In the genomic region with DNA sequence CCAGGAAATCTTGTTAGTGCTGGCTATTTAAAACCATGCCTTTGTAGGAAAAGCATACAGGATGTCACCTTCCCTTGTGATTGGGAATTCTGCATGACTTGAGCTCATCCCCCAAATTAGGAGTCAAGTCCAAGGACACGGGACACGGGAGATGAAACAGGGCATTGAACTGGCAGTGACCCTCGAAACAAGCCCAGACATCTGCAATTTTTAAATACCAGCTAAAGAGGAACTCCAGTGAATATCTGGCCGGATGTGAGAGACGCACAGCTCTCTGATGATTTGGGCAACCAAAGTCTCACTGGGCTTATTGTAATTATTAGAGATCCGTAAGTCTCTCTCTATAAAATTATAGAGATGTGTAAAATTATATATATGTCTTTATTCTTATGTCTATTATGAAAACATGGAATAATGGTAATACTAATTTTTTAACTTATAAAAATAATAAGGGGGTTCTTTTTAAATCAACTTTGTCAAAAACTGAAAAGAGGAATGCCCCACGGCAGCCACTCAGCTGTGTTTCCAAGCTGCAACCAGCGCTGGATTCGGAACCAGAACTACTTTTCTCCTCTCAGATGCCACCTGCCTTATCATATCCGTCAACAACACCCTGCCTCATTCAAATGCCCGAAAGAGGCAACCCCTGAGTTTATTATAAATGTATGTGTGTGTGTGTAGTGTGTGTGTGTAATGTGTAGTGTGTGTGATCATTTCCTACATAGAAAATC, we compare ENCODE assay signal across 18 cellular contexts. TPM values are rescaled to one million over a fixed set of nuclear protein-coding genes. Genes with fewer than 3 reads are reported as not detected.
A peak's percentile ranks its signal among the peaks of the same experiment; 100 is the strongest.
DNase-seq lines count a peak whose midpoint lies in the region; ATAC-seq, FAIRE-seq and TF ChIP-seq lines count a peak whose summit lies in the region.
"Had no signal": no experiment of that assay in that cellular context is flagged by ENCODE, and none has a peak within 500 bp of the region (broad histone marks: within the 10 kb centered on the region; RNA-seq: fewer than 3 reads in every experiment).

No MANE protein-coding gene starts in this region.

- H3K27me3 Mint-ChIP-seq in stimulated activated naive CD8-positive, alpha-beta T cell treated with anti-CD3 and anti-CD28 coated beads, Interleukin-15, Interleukin-2, amounts not matched to agents 100 ng/mL and 50 ng/mL, for 24 hours, result no peaks in the 10 kb centered on the region
- H3K27me3 Mint-ChIP-seq: activated naive CD8-positive, alpha-beta T cell treated with anti-CD3 and anti-CD28 coated beads, Interleukin-2, amount 10 ng/mL, durations not matched to agents 7 days and 5 days; T-helper 17 cell had no signal

- H3K27ac Mint-ChIP-seq in stimulated activated naive CD8-positive, alpha-beta T cell treated with anti-CD3 and anti-CD28 coated beads, Interleukin-15, Interleukin-2, amounts not matched to agents 100 ng/mL and 50 ng/mL, for 24 hours, result peak overlapping the region; percentile 59
- H3K27ac Mint-ChIP-seq: activated naive CD8-positive, alpha-beta T cell treated with anti-CD3 and anti-CD28 coated beads, Interleukin-2, amount 10 ng/mL, durations not matched to agents 7 days and 5 days had no signal

- WGBS in HepG2 (ENCODE audit: low lambda C conversion rate), result 92% methylated on average over 11 of the region's 11 CpGs

- H3K4me2 ChIP-seq in OCI-LY3 (ENCODE audit: low read length) (peak overlapping the region; percentile 61), HepG2 (ENCODE audit: low read depth, low read length) (no peak overlapping the region)

- H2AFZ ChIP-seq in OCI-LY3 (ENCODE audit: low read depth, low read length) (no peak overlapping the region), HepG2 (ENCODE audit: low read length) (no peak overlapping the region)

- H3K27ac ChIP-seq in OCI-LY3 (ENCODE audit: low read length), result no peak overlapping the region
- no peak overlapping the region for H3K27ac ChIP-seq in HepG2 (ENCODE audit: extremely low read length, insufficient read depth, low read length)
- H3K27ac ChIP-seq: cardiac muscle cell, prostate gland had no signal

- H3K4me3 ChIP-seq in OCI-LY3 (ENCODE audit: low read length) (peak overlapping the region; percentile 64), HepG2 (replicated peaks in 1 of 3; ENCODE audit: insufficient read depth in 1 of 3, low read depth in 2 of 3, low read length in 3 of 3) (no peak overlapping the region)
- H3K4me3 ChIP-seq: cardiac muscle cell, prostate gland had no signal

- H3K36me3 ChIP-seq in OCI-LY3 (replicated peaks; ENCODE audit: low read depth, low read length) (no peaks in the 10 kb centered on the region), HepG2 (replicated peaks in 1 of 2; ENCODE audit: control insufficient read depth in 1 of 2, insufficient read depth in 2 of 2, low read length in 2 of 2) (peaks cover 10 to 27% of the 10 kb centered on the region in 2 experiments)
- H3K36me3 ChIP-seq: cardiac muscle cell had no signal

- H3K9me3 ChIP-seq in OCI-LY3 (ENCODE audit: insufficient read depth, low read length) (no peaks in the 10 kb centered on the region), HepG2 (ENCODE audit: low read length) (no peaks in the 10 kb centered on the region)
- H3K9me3 ChIP-seq: prostate gland had no signal

- intact Hi-C loops in HepG2 (cut with micrococcal nuclease; ENCODE audit: unreplicated experiment), result no loop called here

- H3K9ac ChIP-seq in OCI-LY3 (ENCODE audit: low read length) (no peak overlapping the region), HepG2 (ENCODE audit: insufficient read depth, low read depth, low read length) (no peak overlapping the region)

- peaks cover 52% of the 10 kb centered on the region for H3K4me1 Mint-ChIP-seq in stimulated activated naive CD8-positive, alpha-beta T cell treated with anti-CD3 and anti-CD28 coated beads, Interleukin-15, Interleukin-2, amounts not matched to agents 100 ng/mL and 50 ng/mL, for 24 hours (ENCODE audit: low read depth)

- no peaks in the 10 kb centered on the region for H3K9me3 Mint-ChIP-seq in stimulated activated naive CD8-positive, alpha-beta T cell treated with anti-CD3 and anti-CD28 coated beads, Interleukin-15, Interleukin-2, amounts not matched to agents 100 ng/mL and 50 ng/mL, for 24 hours
- H3K9me3 Mint-ChIP-seq: activated naive CD8-positive, alpha-beta T cell treated with anti-CD3 and anti-CD28 coated beads, Interleukin-2, amount 10 ng/mL, durations not matched to agents 7 days and 5 days had no signal

- TF ChIP-seq POLR2A in HepG2 (IDR thresholded peaks at IDR 0.05; ENCODE audit: insufficient read depth in 1 of 2, low read depth in 2 of 2, low read length in 2 of 2), result no peak

- no peaks in the 10 kb centered on the region for H4K20me1 ChIP-seq in OCI-LY3 (ENCODE audit: insufficient read depth, low read length)
- no peaks in the 10 kb centered on the region for H4K20me1 ChIP-seq in HepG2 (ENCODE audit: insufficient read depth, low read length)

- BruUV-seq in HepG2 (replicated peaks; lab: Mats Ljungman, UMichigan), result no TSS peak

- peaks cover 23% of the 10 kb centered on the region for H3K36me3 Mint-ChIP-seq in stimulated activated naive CD8-positive, alpha-beta T cell treated with anti-CD3 and anti-CD28 coated beads, Interleukin-15, Interleukin-2, amounts not matched to agents 100 ng/mL and 50 ng/mL, for 24 hours (ENCODE audit: low read depth)

- TF ChIP-seq CTCF in OCI-LY3 (IDR thresholded peaks at IDR 0.05; ENCODE audit: low read depth, low read length) (no peak), HepG2 (CRISPR knock-in tag; IDR thresholded peaks at IDR 0.05) (no peak)

- in situ Hi-C loops in HepG2 (cut with HindIII; ENCODE audit: extremely low pct_ligation_motif_present, low pct_unique_long_range_greater_than_20kb), result no loop called here

- peaks cover 5% of the 10 kb centered on the region; the same call in 1 of the 2 replicates for H3K27me3 ChIP-seq in OCI-LY3 (ENCODE audit: low read depth, low read length)
- H3K27me3 ChIP-seq in HepG2 (ENCODE audit: control insufficient read depth in 1 of 2, insufficient read depth in 2 of 2, low read length in 2 of 2), result no peaks in the 10 kb centered on the region
- H3K27me3 ChIP-seq: cardiac muscle cell had no signal

- ATAC-seq in stimulated activated naive CD8-positive, alpha-beta T cell treated with anti-CD3 and anti-CD28 coated beads, Interleukin-15, Interleukin-2, amounts not matched to agents 100 U/mL and 50 U/mL, for 24 hours, result no peak
- ATAC-seq in HepG2, result no peak
- ATAC-seq in HG03342 (IDR thresholded peaks at IDR 0.05; ENCODE audit: unreplicated experiment), result no peak
- ATAC-seq: left colon, T-helper 17 cell had no signal

- TF ChIP-seq EP300 in HepG2 (IDR thresholded peaks at IDR 0.05; ENCODE audit: low read depth in 2 of 2, low read length in 2 of 2) (no peak), HepG2 (CRISPR knock-in tag; IDR thresholded peaks at IDR 0.05; ENCODE audit: borderline replicate concordance) (no peak)

- peaks cover 34% of the 10 kb centered on the region for H3K4me1 ChIP-seq in OCI-LY3 (ENCODE audit: low read length)
- peaks cover 32% of the 10 kb centered on the region for H3K4me1 ChIP-seq in HepG2 (ENCODE audit: insufficient read depth, low read length)

- POLR2A ChIA-PET in HepG2 (lab: Yijun Ruan, JAX), result no interaction called here

- no peak for TF ChIP-seq RAD21 in HepG2 (CRISPR knock-in tag; IDR thresholded peaks at IDR 0.05)

- no peak overlapping the region for H3K4me3 Mint-ChIP-seq in stimulated activated naive CD8-positive, alpha-beta T cell treated with anti-CD3 and anti-CD28 coated beads, Interleukin-15, Interleukin-2, amounts not matched to agents 100 ng/mL and 50 ng/mL, for 24 hours
- H3K4me3 Mint-ChIP-seq: activated naive CD8-positive, alpha-beta T cell treated with anti-CD3 and anti-CD28 coated beads, Interleukin-2, amount 10 ng/mL, durations not matched to agents 7 days and 5 days; T-helper 17 cell had no signal

- FAIRE-seq in HepG2 (lab: Jason Lieb, UNC), result no peak

- CTCF ChIA-PET in HepG2 (lab: Yijun Ruan, JAX; ENCODE audit: low intra/inter-chr PET ratio, low total read pairs), result no interaction called here

- no peak for DNase-seq in stimulated activated naive CD8-positive, alpha-beta T cell treated with anti-CD3 and anti-CD28 coated beads, Interleukin-15, Interleukin-2, amounts not matched to agents 100 U/mL and 50 U/mL, for 24 hours
- DNase-seq in HepG2 (ENCODE audit: low spot score) (peak; percentile 16), C1 segment of cervical spinal cord (lab: John Stamatoyannopoulos, UW) (no peak)
- DNase-seq in NK-92 treated with Interleukin-12 subunit alpha and Interleukin-12 subunit beta, amount 100 ng/mL, for 24 hours (lab: John Stamatoyannopoulos, UW), result no peak
- no peak for DNase-seq in activated naive CD4-positive, alpha-beta T cell (lab: John Stamatoyannopoulos, UW)
- DNase-seq: activated naive CD8-positive, alpha-beta T cell treated with anti-CD3 and anti-CD28 coated beads, Interleukin-2, amount 10 ng/mL, durations not matched to agents 7 days and 5 days; effector CD4-positive, alpha-beta T cell; left colon; NCI-H1048; NCI-H2107; NCI-H748 treated with DMSO at 0.1 percent for 48 hours; stimulated activated CD4-positive, alpha-beta T cell treated with anti-CD3 and anti-CD28 coated beads, Interleukin-12 subunit alpha, Interleukin-12 subunit beta, amount 100 ng/mL, for 4 hours; T-helper 17 cell had no signal

- no peaks in the 10 kb centered on the region for H3K79me2 ChIP-seq in OCI-LY3 (ENCODE audit: low read length)
- peaks cover 1% of the 10 kb centered on the region for H3K79me2 ChIP-seq in HepG2 (ENCODE audit: insufficient read depth, low read length)

RNA-seq across cellular contexts. Expression of a gene that starts 32.6 kb away (rescaled TPM):
- 10.4 and 12.5 TPM in 2 replicates for total RNA-seq in HepG2 (2016; rRNA removed; fragmentation: Illumina TruSeq; extraction: Trizol)
- 7.3 and 11.5 TPM in 2 replicates for total RNA-seq in HepG2 (2016; cell fraction: cytosol; rRNA removed; fragmentation: Illumina TruSeq; extraction: Trizol; ENCODE audit: low read depth)
- 10.9 and 12.2 TPM in 2 replicates for total RNA-seq in HepG2 (2016; cell fraction: insoluble cytoplasmic fraction; rRNA removed; fragmentation: Illumina TruSeq; extraction: Trizol)
- 9.5 and 12.2 TPM in 2 replicates for total RNA-seq in HepG2 (2016; cell fraction: membrane; rRNA removed; fragmentation: Illumina TruSeq; extraction: Trizol)
- 14.5 and 19.4 TPM in 2 replicates for total RNA-seq in HepG2 (2016; cell fraction: nucleus; rRNA removed; fragmentation: Illumina TruSeq; extraction: Trizol)
- polyA plus RNA-seq in HepG2 (2011; rRNA removed), result 19.5 and 19.7 TPM in 2 replicates
- 11.6 and 12.9 TPM in 2 replicates for polyA plus RNA-seq in HepG2 (2011; cell fraction: cytosol; rRNA removed)
- polyA plus RNA-seq in HepG2 (2011; cell fraction: nucleus; rRNA removed), result 29.5 and 36.3 TPM in 2 replicates
- polyA plus RNA-seq in HepG2 (2012), result 8.1 and 8.7 TPM in 2 replicates
- 1.3 and 1.9 TPM in 2 replicates for polyA plus RNA-seq in HepG2 (2016; cell fraction: cytosol; fragmentation: Illumina TruSeq; extraction: Trizol; ENCODE audit: low read depth)
- 7.6 and 8.0 TPM in 2 replicates for polyA plus RNA-seq in HepG2 (2016; cell fraction: insoluble cytoplasmic fraction; fragmentation: Illumina TruSeq; extraction: Trizol; ENCODE audit: low read depth)
- polyA plus RNA-seq in HepG2 (2016; cell fraction: membrane; fragmentation: Illumina TruSeq; extraction: Trizol; ENCODE audit: low read depth), result 3.9 and 4.6 TPM in 2 replicates
- polyA plus RNA-seq in HepG2 (2016; cell fraction: nucleus; fragmentation: Illumina TruSeq; extraction: Trizol; ENCODE audit: insufficient read depth, low read depth), result 22.5 and 23.5 TPM in 2 replicates
- 80.5 and 82.8 TPM in 2 replicates for polyA minus RNA-seq in HepG2 (2011; rRNA and poly(A)+ RNA removed; ENCODE audit: low replicate concordance)
- 15.5 and 21.5 TPM in 2 replicates for polyA minus RNA-seq in HepG2 (2011; cell fraction: cytosol; rRNA and poly(A)+ RNA removed)
- 34.5 and 38.3 TPM in 2 replicates for polyA minus RNA-seq in HepG2 (2011; cell fraction: nucleus; rRNA and poly(A)+ RNA removed)

RNA-seq across cellular contexts. Expression of a gene that starts 42.1 kb away (rescaled TPM):
- total RNA-seq in HepG2 (2016; rRNA removed; fragmentation: Illumina TruSeq; extraction: Trizol), result 4.0 and 4.2 TPM in 2 replicates
- 1.2 and 1.5 TPM in 2 replicates for total RNA-seq in HepG2 (2016; cell fraction: cytosol; rRNA removed; fragmentation: Illumina TruSeq; extraction: Trizol; ENCODE audit: low read depth)
- 3.0 and 4.8 TPM in 2 replicates for total RNA-seq in HepG2 (2016; cell fraction: insoluble cytoplasmic fraction; rRNA removed; fragmentation: Illumina TruSeq; extraction: Trizol)
- total RNA-seq in HepG2 (2016; cell fraction: membrane; rRNA removed; fragmentation: Illumina TruSeq; extraction: Trizol), result 1.9 TPM in 2 replicates
- 8.4 and 8.5 TPM in 2 replicates for total RNA-seq in HepG2 (2016; cell fraction: nucleus; rRNA removed; fragmentation: Illumina TruSeq; extraction: Trizol)
- 6.9 and 8.7 TPM in 2 replicates for polyA plus RNA-seq in HepG2 (2011; rRNA removed)
- polyA plus RNA-seq in HepG2 (2011; cell fraction: cytosol; rRNA removed), result 1.9 and 2.1 TPM in 2 replicates
- 29.0 and 46.2 TPM in 2 replicates for polyA plus RNA-seq in HepG2 (2011; cell fraction: nucleus; rRNA removed)
- polyA plus RNA-seq in HepG2 (2012), result 2.7 and 2.8 TPM in 2 replicates
- 0.29 and 0.34 TPM in 2 replicates for polyA plus RNA-seq in HepG2 (2016; cell fraction: cytosol; fragmentation: Illumina TruSeq; extraction: Trizol; ENCODE audit: low read depth)
- 2.1 and 3.3 TPM in 2 replicates for polyA plus RNA-seq in HepG2 (2016; cell fraction: insoluble cytoplasmic fraction; fragmentation: Illumina TruSeq; extraction: Trizol; ENCODE audit: low read depth)
- polyA plus RNA-seq in HepG2 (2016; cell fraction: membrane; fragmentation: Illumina TruSeq; extraction: Trizol; ENCODE audit: low read depth), result 0.50 and 0.78 TPM in 2 replicates
- polyA plus RNA-seq in HepG2 (2016; cell fraction: nucleus; fragmentation: Illumina TruSeq; extraction: Trizol; ENCODE audit: insufficient read depth, low read depth), result 15.5 and 16.6 TPM in 2 replicates
- polyA minus RNA-seq in HepG2 (2011; rRNA and poly(A)+ RNA removed; ENCODE audit: low replicate concordance), result 15.6 and 28.2 TPM in 2 replicates
- polyA minus RNA-seq in HepG2 (2011; cell fraction: cytosol; rRNA and poly(A)+ RNA removed), result 3.9 and 5.9 TPM in 2 replicates
- polyA minus RNA-seq in HepG2 (2011; cell fraction: nucleus; rRNA and poly(A)+ RNA removed), result 10.0 and 10.2 TPM in 2 replicates
